In genomic region chr5:150641006-150641570, GRCh38 we compare ENCODE assay signal across 10 cellular contexts. TPM values are rescaled to one million over a fixed set of nuclear protein-coding genes. Genes with fewer than 3 reads are reported as not detected.
DNase-seq lines count a peak whose midpoint lies in the region; ATAC-seq, FAIRE-seq and TF ChIP-seq lines count a peak whose summit lies in the region.
"Had no signal": no experiment of that assay in that cellular context is flagged by ENCODE, and none has a peak within 500 bp of the region (broad histone marks: within the 10 kb centered on the region; RNA-seq: fewer than 3 reads in every experiment).

No MANE protein-coding gene starts in this region.

- H3K36me3 Mint-ChIP-seq in CD4-positive, alpha-beta memory T cell = no peaks in the 10 kb centered on the region

- no peak overlapping the region for H3K4me3 Mint-ChIP-seq in CD4-positive, alpha-beta memory T cell
- H3K4me3 Mint-ChIP-seq: activated B cell treated with CpG ODN at 0.5 μM for 24 hours; effector memory CD8-positive, alpha-beta T cell had no signal

- no peaks in the 10 kb centered on the region for H3K9me3 Mint-ChIP-seq in CD4-positive, alpha-beta memory T cell
- H3K9me3 Mint-ChIP-seq: activated B cell treated with CpG ODN at 0.5 μM for 24 hours; effector memory CD8-positive, alpha-beta T cell had no signal

- TF ChIP-seq CTCF in BJ (IDR thresholded peaks at IDR 0.05; ENCODE audit: insufficient read depth, low read depth, low read length) = no peak
- no peak for TF ChIP-seq CTCF in pancreas (IDR thresholded peaks at IDR 0.05)

- no peaks in the 10 kb centered on the region for H3K27me3 ChIP-seq in BJ (ENCODE audit: control insufficient read depth, insufficient read depth, low read length)
- H3K27me3 ChIP-seq in adipocyte (replicated peaks; ENCODE audit: control insufficient read depth, insufficient read depth, low read length) = no peaks in the 10 kb centered on the region
- no peaks in the 10 kb centered on the region for H3K27me3 ChIP-seq in pancreas
- no peaks in the 10 kb centered on the region for H3K27me3 ChIP-seq in CD4-positive, alpha-beta memory T cell (ENCODE audit: insufficient read depth, low read length)

- H3K9me3 ChIP-seq in adipocyte (ENCODE audit: control insufficient read depth, low read length) (no peaks in the 10 kb centered on the region), pancreas (no peaks in the 10 kb centered on the region)
- no peaks in the 10 kb centered on the region for H3K9me3 ChIP-seq in CD4-positive, alpha-beta memory T cell (ENCODE audit: control insufficient read depth in 1 of 2, low read length in 2 of 2)

- ATAC-seq in pancreas = peak in 1 of 4 donors; percentile 6
- ATAC-seq in GM21619 (IDR thresholded peaks at IDR 0.05; ENCODE audit: unreplicated experiment) = no peak
- ATAC-seq: effector memory CD8-positive, alpha-beta T cell had no signal

- peak overlapping the region; percentile 60 for H3K9ac ChIP-seq in adipocyte (ENCODE audit: low read length)

- peak overlapping the region; percentile 41 to 90 (median 77) for H3K27ac ChIP-seq in pancreas
- no peak overlapping the region for H3K27ac ChIP-seq in CD4-positive, alpha-beta memory T cell (ENCODE audit: low read depth, low read length)

- H3K4me1 ChIP-seq in adipocyte (ENCODE audit: control insufficient read depth, insufficient read depth, low read length) = peaks cover 70% of the 10 kb centered on the region
- H3K4me1 ChIP-seq in pancreas = peaks cover 34 to 82% (median 38%) of the 10 kb centered on the region in 3 donors
- no peaks in the 10 kb centered on the region for H3K4me1 ChIP-seq in CD4-positive, alpha-beta memory T cell (ENCODE audit: insufficient read depth, low read length)

- peaks cover 7 to 12% of the 10 kb centered on the region in 2 donors for H3K27me3 Mint-ChIP-seq in CD4-positive, alpha-beta memory T cell
- H3K27me3 Mint-ChIP-seq: activated B cell treated with CpG ODN at 0.5 μM for 24 hours had no signal

- POLR2A ChIA-PET in BJ (lab: Charles Lee) = no interaction called here
- POLR2A ChIA-PET in CD4-positive, alpha-beta memory T cell (lab: Charles Lee; ENCODE audit: partially characterized antibody) = no interaction called here

- WGBS in pancreas, 2 donors = 68 to 69% methylated on average over 9 of the region's 9 CpGs

- no peak overlapping the region for H3K27ac Mint-ChIP-seq in CD4-positive, alpha-beta memory T cell
- H3K27ac Mint-ChIP-seq: activated B cell treated with CpG ODN at 0.5 μM for 24 hours; effector memory CD8-positive, alpha-beta T cell had no signal

- H3K4me1 Mint-ChIP-seq in CD4-positive, alpha-beta memory T cell = no peaks in the 10 kb centered on the region
- H3K4me1 Mint-ChIP-seq: activated B cell treated with CpG ODN at 0.5 μM for 24 hours had no signal

- intact Hi-C loops in pancreas (cut with DNase I) = no loop called here
- intact Hi-C loops in CD4-positive, alpha-beta memory T cell (cut with micrococcal nuclease) = no loop called here

- no peak for FAIRE-seq in pancreas (lab: Jason Lieb, UNC)

- no peaks in the 10 kb centered on the region for H3K36me3 ChIP-seq in BJ (ENCODE audit: control insufficient read depth, insufficient read depth, low read length)
- H3K36me3 ChIP-seq in adipocyte (ENCODE audit: control insufficient read depth, insufficient read depth, low read length, severe bottlenecking) = no peaks in the 10 kb centered on the region
- H3K36me3 ChIP-seq in pancreas = no peaks in the 10 kb centered on the region
- H3K36me3 ChIP-seq in CD4-positive, alpha-beta memory T cell (ENCODE audit: insufficient read depth, low read length) = no peaks in the 10 kb centered on the region

- CTCF ChIA-PET in BJ (lab: Yijun Ruan, JAX) = interaction anchor here (1.1 to 8.5 kb wide), 4 partner anchors 15 to 80 kb away, joined by 3 to 60 read pairs (median 4); no protein-coding TSS in a partner anchor
- CTCF ChIA-PET in CD4-positive, alpha-beta memory T cell (lab: Charles Lee; ENCODE audit: partially characterized antibody) = no interaction called here

- DNase-seq in BJ (ENCODE audit: low read depth) (no peak), adipocyte (ENCODE audit: low read depth) (peak; percentile 66), glomerular endothelial cell (ENCODE audit: extremely low read depth, low read depth, low spot score) (peak; percentile 85), pancreas (peak in 2 of 6 donors; percentile 42 to 49), NCI-H2107 (lab: John Stamatoyannopoulos, UW) (no peak), NCI-H1048 (lab: John Stamatoyannopoulos, UW) (no peak)
- DNase-seq in CD4-positive, alpha-beta memory T cell = no peak
- DNase-seq: activated B cell treated with CpG ODN at 0.5 μM for 24 hours; effector memory CD8-positive, alpha-beta T cell had no signal

- H3K4me3 ChIP-seq in BJ (ENCODE audit: low read depth, low read length) (peak overlapping the region; percentile 50), adipocyte (ENCODE audit: low read length) (peak overlapping the region; percentile 55), pancreas (peak overlapping the region in 2 of 4 donors; percentile 12 to 29)
- H3K4me3 ChIP-seq in CD4-positive, alpha-beta memory T cell (ENCODE audit: low read length in 2 of 2) = no peak overlapping the region

RNA-seq across cellular contexts. Expression of gene SYNPO, which starts 0.6 kb away (rescaled TPM):
- polyA plus RNA-seq in BJ (2011; rRNA removed) (4.8 and 8.4 TPM in 2 replicates), pancreas (10 to 100 TPM; 28.8 TPM)
- polyA minus RNA-seq in BJ (2011; rRNA and poly(A)+ RNA removed) = 15.2 and 21.4 TPM in 2 replicates
- total RNA-seq in glomerular endothelial cell (56.7 and 123 TPM in 2 replicates), pancreas (10 to 100 TPM; 23.3 to 68.3 (median 28.4) TPM)
- total RNA-seq in CD4-positive, alpha-beta memory T cell = under 1 TPM in 1 of 2 experiments, not detected in 1; 0.06 TPM
- not detected for polyA plus RNA-seq in CD4-positive, alpha-beta memory T cell

RNA-seq across cellular contexts. Expression of gene MYOZ3, which starts 20.0 kb away (rescaled TPM):
- polyA plus RNA-seq in BJ (2011; rRNA removed) = 0.04 and 0.13 TPM in 2 replicates
- not detected in 2 replicates for polyA minus RNA-seq in BJ (2011; rRNA and poly(A)+ RNA removed)
- 0.53 and 0.93 TPM in 2 replicates for total RNA-seq in glomerular endothelial cell
- under 1 TPM in 5 of 6 donors, not detected in 1; 0.05 to 0.50 (median 0.31) TPM for total RNA-seq in pancreas
- under 1 TPM; 0.23 to 0.28 TPM for polyA plus RNA-seq in pancreas
- not detected for total RNA-seq in CD4-positive, alpha-beta memory T cell
- not detected for polyA plus RNA-seq in CD4-positive, alpha-beta memory T cell

RNA-seq across cellular contexts. Expression of gene RBM22, which starts 59.8 kb away (rescaled TPM):
- polyA plus RNA-seq in BJ (2011; rRNA removed) (31.4 and 45.2 TPM in 2 replicates), pancreas (10 to 100 TPM; 21.3 to 32.3 TPM)
- 12.7 and 21.5 TPM in 2 replicates for polyA minus RNA-seq in BJ (2011; rRNA and poly(A)+ RNA removed)
- total RNA-seq in glomerular endothelial cell (43.2 and 44.1 TPM in 2 replicates), pancreas (10 to 100 TPM; 14.8 to 25.9 (median 18.4) TPM)
- 10 to 100 TPM; 91.0 to 91.2 TPM for total RNA-seq in CD4-positive, alpha-beta memory T cell
- polyA plus RNA-seq in CD4-positive, alpha-beta memory T cell = 10 to 100 TPM; 52.4 to 69.4 TPM

Comparison
In these comparisons a context has a peak if more than half of its experiments do, and no peak if none do; other contexts are left out.
1. DNase-seq: peak in adipocyte (single experiment) and glomerular endothelial cell (single experiment); none in BJ (single experiment), NCI-H2107 (single experiment), NCI-H1048 (single experiment) and CD4-positive, alpha-beta memory T cell (0 of 5).
2. H3K4me3 ChIP-seq: peak in BJ (single experiment) and adipocyte (single experiment); none in CD4-positive, alpha-beta memory T cell (0 of 2).
3. RNA of gene SYNPO, which starts 0.6 kb away (total RNA-seq): 56.7 to 123 TPM in glomerular endothelial cell and 23.3 to 68.3 TPM in pancreas; 0.06 TPM in CD4-positive, alpha-beta memory T cell; every median in the first group is over 10 times any median in the second.